ENCODE assay signal across 12 cellular contexts in genomic region chr5:152527358-152528048, GRCh38.
DNase-seq lines count a peak whose midpoint lies in the region; ATAC-seq and TF ChIP-seq lines count a peak whose summit lies in the region.
"Had no signal": no experiment of that assay in that cellular context is flagged by ENCODE, and none has a peak within 500 bp of the region (broad histone marks: within the 10 kb centered on the region; RNA-seq: fewer than 3 reads in every experiment).

No MANE protein-coding gene starts in this region.

- no peaks in the 10 kb centered on the region for H3K9me3 ChIP-seq in MM.1S (replicated peaks; ENCODE audit: insufficient read depth, low read length)
- H3K9me3 ChIP-seq: testis had no signal

- no peak for ATAC-seq in activated naive CD8-positive, alpha-beta T cell treated with anti-CD3 and anti-CD28 coated beads, Interleukin-2, amount 50 U/mL, for 24 hours
- ATAC-seq in HG02642 (IDR thresholded peaks at IDR 0.05; ENCODE audit: poor library complexity, unreplicated experiment), result peak; percentile 59
- peak; percentile 47 for ATAC-seq in stimulated activated effector memory CD8-positive, alpha-beta T cell treated with anti-CD3 and anti-CD28 coated beads, Interleukin-12 subunit alpha, Interleukin-12 subunit beta, amount 100 ng/mL, for 72 hours

- peak overlapping the region; percentile 64 for H3K4me2 ChIP-seq in MM.1S (ENCODE audit: low read depth, low read length)
- H3K4me2 ChIP-seq: GM23338 had no signal

- no peak overlapping the region for H3K27ac Mint-ChIP-seq in activated naive CD8-positive, alpha-beta T cell
- H3K27ac Mint-ChIP-seq in activated naive CD8-positive, alpha-beta T cell treated with anti-CD3 and anti-CD28 coated beads, Interleukin-2, amount 50 U/mL, for 24 hours, result no peak overlapping the region
- H3K27ac Mint-ChIP-seq in stimulated activated effector memory CD8-positive, alpha-beta T cell treated with anti-CD3 and anti-CD28 coated beads, Interleukin-12 subunit alpha, Interleukin-12 subunit beta, amount 100 ng/mL, for 72 hours, result no peak overlapping the region
- H3K27ac Mint-ChIP-seq: GM23338 had no signal

- H3K9me3 Mint-ChIP-seq in activated naive CD8-positive, alpha-beta T cell (ENCODE audit: low read depth), result no peaks in the 10 kb centered on the region
- H3K9me3 Mint-ChIP-seq in activated naive CD8-positive, alpha-beta T cell treated with anti-CD3 and anti-CD28 coated beads, Interleukin-2, amount 50 U/mL, for 24 hours, result no peaks in the 10 kb centered on the region
- H3K9me3 Mint-ChIP-seq in stimulated activated effector memory CD8-positive, alpha-beta T cell treated with anti-CD3 and anti-CD28 coated beads, Interleukin-12 subunit alpha, Interleukin-12 subunit beta, amount 100 ng/mL, for 72 hours, result no peaks in the 10 kb centered on the region
- H3K9me3 Mint-ChIP-seq: GM23338 had no signal

- H3K4me1 ChIP-seq in MM.1S (ENCODE audit: low read length), result peaks cover 12% of the 10 kb centered on the region
- H3K4me1 ChIP-seq: testis had no signal

- no peak overlapping the region for H2AFZ ChIP-seq in MM.1S (ENCODE audit: low read length)

- H3K4me1 Mint-ChIP-seq in activated naive CD8-positive, alpha-beta T cell (ENCODE audit: low read depth), result peaks cover 6% of the 10 kb centered on the region
- peaks cover 10% of the 10 kb centered on the region for H3K4me1 Mint-ChIP-seq in activated naive CD8-positive, alpha-beta T cell treated with anti-CD3 and anti-CD28 coated beads, Interleukin-2, amount 50 U/mL, for 24 hours
- peaks cover 19% of the 10 kb centered on the region for H3K4me1 Mint-ChIP-seq in stimulated activated effector memory CD8-positive, alpha-beta T cell treated with anti-CD3 and anti-CD28 coated beads, Interleukin-12 subunit alpha, Interleukin-12 subunit beta, amount 100 ng/mL, for 72 hours

- no peak overlapping the region for H3K9ac ChIP-seq in MM.1S (ENCODE audit: low read length)

- peak overlapping the region; percentile 27 for H3K4me3 Mint-ChIP-seq in activated naive CD8-positive, alpha-beta T cell
- no peak overlapping the region for H3K4me3 Mint-ChIP-seq in activated naive CD8-positive, alpha-beta T cell treated with anti-CD3 and anti-CD28 coated beads, Interleukin-2, amount 50 U/mL, for 24 hours
- H3K4me3 Mint-ChIP-seq in stimulated activated effector memory CD8-positive, alpha-beta T cell treated with anti-CD3 and anti-CD28 coated beads, Interleukin-12 subunit alpha, Interleukin-12 subunit beta, amount 100 ng/mL, for 72 hours, result no peak overlapping the region
- H3K4me3 Mint-ChIP-seq: GM23338 had no signal

- H3K27me3 ChIP-seq in MM.1S (replicated peaks; ENCODE audit: insufficient read depth, low read length), result no peaks in the 10 kb centered on the region
- H3K27me3 ChIP-seq: testis had no signal

- no peaks in the 10 kb centered on the region for H3K36me3 Mint-ChIP-seq in activated naive CD8-positive, alpha-beta T cell
- no peaks in the 10 kb centered on the region for H3K36me3 Mint-ChIP-seq in activated naive CD8-positive, alpha-beta T cell treated with anti-CD3 and anti-CD28 coated beads, Interleukin-2, amount 50 U/mL, for 24 hours (ENCODE audit: low read depth)
- H3K36me3 Mint-ChIP-seq in stimulated activated effector memory CD8-positive, alpha-beta T cell treated with anti-CD3 and anti-CD28 coated beads, Interleukin-12 subunit alpha, Interleukin-12 subunit beta, amount 100 ng/mL, for 72 hours, result no peaks in the 10 kb centered on the region

- no peak for DNase-seq in activated naive CD8-positive, alpha-beta T cell treated with anti-CD3 and anti-CD28 coated beads, Interleukin-2, amount 50 U/mL, for 24 hours
- DNase-seq in MM.1S (peak; percentile 58), NCI-H1694 (lab: John Stamatoyannopoulos, UW) (no peak), dedifferentiated amniotic fluid mesenchymal stem cell (ENCODE audit: extremely low spot score) (no peak), C1 segment of cervical spinal cord (lab: John Stamatoyannopoulos, UW) (no peak)
- no peak for DNase-seq in stimulated activated effector memory CD8-positive, alpha-beta T cell treated with anti-CD3 and anti-CD28 coated beads, Interleukin-12 subunit alpha, Interleukin-12 subunit beta, amount 100 ng/mL, for 72 hours (ENCODE audit: low spot score in 2 of 2)
- DNase-seq: erythroblast, NCI-H146, testis had no signal

- no peaks in the 10 kb centered on the region for H3K79me2 ChIP-seq in MM.1S (ENCODE audit: low read length)

- peak overlapping the region; percentile 11; the same call in 1 of the 2 replicates for H3K27ac ChIP-seq in MM.1S (ENCODE audit: low read length)
- H3K27ac ChIP-seq: testis had no signal

- H3K27me3 Mint-ChIP-seq in activated naive CD8-positive, alpha-beta T cell, result no peaks in the 10 kb centered on the region
- H3K27me3 Mint-ChIP-seq in activated naive CD8-positive, alpha-beta T cell treated with anti-CD3 and anti-CD28 coated beads, Interleukin-2, amount 50 U/mL, for 24 hours, result no peaks in the 10 kb centered on the region

- peaks cover 11% of the 10 kb centered on the region; the same call in 1 of the 2 replicates for H3F3A ChIP-seq in MM.1S (ENCODE audit: insufficient read depth, low read length)

- H3K4me3 ChIP-seq in MM.1S (ENCODE audit: low read length), result peak overlapping the region; percentile 10; the same call in 1 of the 2 replicates
- H3K4me3 ChIP-seq: GM23338, testis had no signal

- TF ChIP-seq CTCF in MM.1S (IDR thresholded peaks at IDR 0.05; ENCODE audit: low read length), result no peak

- no peaks in the 10 kb centered on the region for H3K9me2 ChIP-seq in MM.1S (replicated peaks; ENCODE audit: insufficient read depth, low read length)

- H3K36me3 ChIP-seq in MM.1S (replicated peaks; ENCODE audit: insufficient read depth, low read length), result no peaks in the 10 kb centered on the region

- no peaks in the 10 kb centered on the region for H4K20me1 ChIP-seq in MM.1S (ENCODE audit: insufficient read depth, low read length)
